Comparison of ENCODE assay signal across 8 cellular contexts in the genomic region with DNA sequence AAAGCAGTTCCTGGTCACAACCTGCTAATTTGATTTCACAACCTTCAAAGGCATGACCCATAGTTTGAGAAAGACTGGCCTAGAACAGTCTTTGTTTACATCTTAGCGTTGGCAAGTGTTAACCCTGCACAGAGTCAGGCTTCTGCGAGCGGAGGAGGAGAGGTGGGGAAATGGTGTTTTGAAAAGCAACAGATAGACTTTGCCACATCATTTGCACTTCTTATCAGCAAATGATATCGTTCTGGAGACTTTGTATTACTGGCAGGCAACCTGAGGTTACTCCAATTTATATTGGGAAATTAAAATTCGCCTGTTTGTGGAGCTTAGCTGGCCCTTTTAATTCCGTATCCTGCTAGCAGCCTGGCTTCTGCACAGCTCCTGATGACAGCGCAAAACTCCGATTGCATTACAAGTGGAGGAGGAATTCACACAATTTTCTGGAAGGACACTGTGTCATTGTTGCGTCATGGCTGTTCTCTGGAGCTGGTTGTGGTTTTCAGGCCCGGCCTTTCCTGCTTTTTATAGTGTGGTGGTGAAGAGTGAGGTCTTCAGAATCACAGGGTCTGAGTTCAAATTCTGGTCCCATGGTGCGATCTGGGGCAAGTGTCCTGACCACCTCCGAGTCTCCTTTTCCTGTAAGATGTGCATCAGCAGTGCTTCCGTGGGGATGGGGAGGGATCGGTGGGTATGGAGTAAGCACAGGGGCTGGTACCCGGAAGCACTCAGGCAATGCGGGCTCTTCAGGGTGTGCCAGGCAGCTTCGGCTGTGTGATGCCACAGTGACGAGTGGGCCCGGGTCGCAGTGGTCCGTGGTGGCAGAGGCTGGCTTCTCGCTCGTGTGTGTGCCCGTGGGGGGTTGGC. TPM values are rescaled to one million over a fixed set of nuclear protein-coding genes. Genes with fewer than 3 reads are reported as not detected.
DNase-seq lines count a peak whose midpoint lies in the region; ATAC-seq and TF ChIP-seq lines count a peak whose summit lies in the region.

No MANE protein-coding gene starts in this region.

- no peak for ATAC-seq in HG03521 (IDR thresholded peaks at IDR 0.05; ENCODE audit: unreplicated experiment)
- ATAC-seq in HG03045 (IDR thresholded peaks at IDR 0.05; ENCODE audit: unreplicated experiment), result no peak

- in situ Hi-C loops in astrocyte of the spinal cord (cut with HindIII; ENCODE audit: low sequenced_read_pairs), result no loop called here

- peak overlapping the region; percentile 18 for H3K4me3 ChIP-seq in astrocyte of the spinal cord (ENCODE audit: low read depth, low read length)

- no peak for TF ChIP-seq CTCF in astrocyte of the spinal cord (IDR thresholded peaks at IDR 0.05; ENCODE audit: low read depth, low read length)

- DNase-seq in HT-29 (ENCODE audit: low spot score) (peak; percentile 78), astrocyte of the spinal cord (ENCODE audit: low read depth, low spot score) (peak; percentile 99), kidney tubule cell (ENCODE audit: low spot score) (peak; percentile 80), superior temporal gyrus (ENCODE audit: extremely low spot score) (peak; percentile 87), NCI-H187 treated with DMSO at 0.1 percent for 48 hours (lab: John Stamatoyannopoulos, UW) (no peak), DMS79 treated with DMSO at 0.1 percent for 48 hours (lab: John Stamatoyannopoulos, UW) (no peak)

RNA-seq across cellular contexts. Expression of gene EHD2, which starts 49.1 kb away (rescaled TPM):
- total RNA-seq in HT-29 (2014; rRNA removed; shearing (Covaris generic)), result 18.4 and 20.3 TPM in 2 replicates

RNA-seq across cellular contexts. Expression of gene BICRA, which starts 55.2 kb away (rescaled TPM):
- total RNA-seq in HT-29 (2014; rRNA removed; shearing (Covaris generic)), result 2.6 and 5.2 TPM in 2 replicates

Comparison
In these comparisons a context has a peak if more than half of its experiments do, and no peak if none do; other contexts are left out.
1. DNase-seq: peak in HT-29 (single experiment), astrocyte of the spinal cord (single experiment), kidney tubule cell (single experiment) and superior temporal gyrus (single experiment); none in NCI-H187 treated with DMSO at 0.1 percent for 48 hours (single experiment) and DMS79 treated with DMSO at 0.1 percent for 48 hours (single experiment).